13 cellular contexts compared by ENCODE assay signal in genomic region chr15:73930371-73930770, GRCh38. TPM values are rescaled to one million over a fixed set of nuclear protein-coding genes. Genes with fewer than 3 reads are reported as not detected.
DNase-seq lines count a peak whose midpoint lies in the region; ATAC-seq and TF ChIP-seq lines count a peak whose summit lies in the region.
"Had no signal": no experiment of that assay in that cellular context is flagged by ENCODE, and none has a peak within 500 bp of the region (broad histone marks: within the 10 kb centered on the region; RNA-seq: fewer than 3 reads in every experiment).

No MANE protein-coding gene starts in this region.

- DNase-seq in AG09309 (ENCODE audit: low read depth), result no peak
- peak in 1 of 3 donors; percentile 48 for DNase-seq in Peyer's patch
- peak; percentile 96 for DNase-seq in fibroblast of mammary gland (ENCODE audit: low read depth)
- DNase-seq in osteoblast (ENCODE audit: insufficient read length, low spot score, missing footprints), result peak; percentile 96
- DNase-seq in GM23338 (ENCODE audit: low spot score), result no peak
- no peak for DNase-seq in superior temporal gyrus (ENCODE audit: extremely low spot score)
- DNase-seq: COR-L47, NCI-H345, SIG-M5 had no signal

- H3K27me3 Mint-ChIP-seq in GM23338 (ENCODE audit: insufficient read depth, low read depth, poor library complexity), result peaks cover 21% of the 10 kb centered on the region

- H3K27me3 ChIP-seq in Peyer's patch, result no peaks in the 10 kb centered on the region
- no peaks in the 10 kb centered on the region for H3K27me3 ChIP-seq in osteoblast (ENCODE audit: insufficient read depth, low read length)
- H3K27me3 ChIP-seq in GM23338 (ENCODE audit: insufficient read depth), result peaks cover 15% of the 10 kb centered on the region; the same call in 1 of the 2 replicates

- H3K4me3 ChIP-seq in AG09309 (ENCODE audit: control insufficient read depth, low read depth, low read length) (peak overlapping the region; percentile 9; the same call in 1 of the 2 replicates), Peyer's patch (no peak overlapping the region), fibroblast of mammary gland (ENCODE audit: control insufficient read depth, low read depth, low read length) (peak overlapping the region; percentile 81), osteoblast (ENCODE audit: insufficient read depth, low read length) (peak overlapping the region; percentile 87), GM23338 (no peak overlapping the region)

- no peaks in the 10 kb centered on the region for H3K9me3 Mint-ChIP-seq in GM23338

- no peak for TF ChIP-seq POLR2A in Peyer's patch (IDR thresholded peaks at IDR 0.05)

- H4K20me1 ChIP-seq in osteoblast (ENCODE audit: insufficient read depth, low read length) (peaks cover 66% of the 10 kb centered on the region), GM23338 (replicated peaks; ENCODE audit: insufficient read depth) (no peaks in the 10 kb centered on the region)

- H3F3A ChIP-seq in GM23338 (replicated peaks; ENCODE audit: low read depth), result no peaks in the 10 kb centered on the region

- no peak overlapping the region for H3K4me3 Mint-ChIP-seq in GM23338

- no peaks in the 10 kb centered on the region; the same call in 2 of the 3 replicates for H3K36me3 Mint-ChIP-seq in GM23338 (ENCODE audit: low read depth)

- H3K27ac ChIP-seq in Peyer's patch (peak overlapping the region in 3 of 4 donors; percentile 1 to 24 (median 12)), osteoblast (ENCODE audit: low read depth, low read length) (peak overlapping the region; percentile 85), GM23338 (ENCODE audit: low read depth) (no peak overlapping the region)

- H3K9me3 ChIP-seq in Peyer's patch, result peaks cover 0 to 3% (median 0%) of the 10 kb centered on the region in 4 donors
- H3K9me3 ChIP-seq in osteoblast (ENCODE audit: low read depth, low read length), result no peaks in the 10 kb centered on the region

- no peak for TF ChIP-seq CTCF in AG09309 (IDR thresholded peaks at IDR 0.05; ENCODE audit: control insufficient read depth, insufficient read depth, low read depth, low read length, missing control alignments)
- TF ChIP-seq CTCF in Peyer's patch (IDR thresholded peaks at IDR 0.05), result no peak
- no peak for TF ChIP-seq CTCF in fibroblast of mammary gland (conservative IDR thresholded peaks at IDR 0.05; ENCODE audit: control insufficient read depth, insufficient read depth, low read depth, low read length)
- no peak for TF ChIP-seq CTCF in osteoblast (IDR thresholded peaks at IDR 0.05; ENCODE audit: extremely low read depth, low read depth, low read length)
- TF ChIP-seq CTCF in GM23338 (conservative IDR thresholded peaks at IDR 0.05; ENCODE audit: low read depth in 2 of 2), result no peak

- H3K4me1 ChIP-seq in Peyer's patch (peaks cover 0 to 40% (median 9%) of the 10 kb centered on the region in 4 donors), osteoblast (ENCODE audit: insufficient read depth, low read length) (peaks cover 67% of the 10 kb centered on the region), GM23338 (ENCODE audit: insufficient read depth) (peaks cover 11% of the 10 kb centered on the region)

- ATAC-seq in HG02840 (IDR thresholded peaks at IDR 0.05; ENCODE audit: low FRiP score, unreplicated experiment) (no peak), GM23338 (no peak), GM18870 (IDR thresholded peaks at IDR 0.05; ENCODE audit: unreplicated experiment) (no peak)

- H3K79me2 ChIP-seq in osteoblast (ENCODE audit: insufficient read depth, low read length) (peaks cover 97% of the 10 kb centered on the region), GM23338 (replicated peaks; ENCODE audit: insufficient read depth) (no peaks in the 10 kb centered on the region)

- H3K36me3 ChIP-seq in Peyer's patch, result no peaks in the 10 kb centered on the region
- H3K36me3 ChIP-seq in osteoblast (ENCODE audit: insufficient read depth, low read length), result peaks cover 40% of the 10 kb centered on the region
- no peaks in the 10 kb centered on the region for H3K36me3 ChIP-seq in GM23338 (ENCODE audit: insufficient read depth)

- no peak overlapping the region for H3K27ac Mint-ChIP-seq in GM23338

- H3K9me2 ChIP-seq in GM23338 (ENCODE audit: insufficient read depth), result no peaks in the 10 kb centered on the region

- H3K4me2 ChIP-seq in osteoblast (ENCODE audit: insufficient read depth, low read length) (peak overlapping the region; percentile 94), GM23338 (no peak overlapping the region)

- no peak overlapping the region for H2AFZ ChIP-seq in osteoblast (ENCODE audit: low read length)
- H2AFZ ChIP-seq in GM23338, result no peak overlapping the region

- H3K4me1 Mint-ChIP-seq in GM23338, result peaks cover 26% of the 10 kb centered on the region

TF ChIP-seq in GM23338, 12 proteins besides CTCF, POLR2A, EP300 and RAD21:
- TF ChIP-seq ETS1 (IDR thresholded peaks at IDR 0.05) (no peak), JUNB (IDR thresholded peaks at IDR 0.05; ENCODE audit: unreplicated experiment) (no peak), ZNF114 (CRISPR knock-in tag; IDR thresholded peaks at IDR 0.05) (no peak), CREB1 (CRISPR knock-in tag; IDR thresholded peaks at IDR 0.05; ENCODE audit: low read depth) (no peak), ZNF331 (CRISPR knock-in tag; IDR thresholded peaks at IDR 0.05; ENCODE audit: low read depth) (no peak), EZH2 (IDR thresholded peaks at IDR 0.05; ENCODE audit: low read depth, unreplicated experiment) (no peak), STAT1 (IDR thresholded peaks at IDR 0.05; ENCODE audit: unreplicated experiment) (no peak), REST (IDR thresholded peaks at IDR 0.05; ENCODE audit: unreplicated experiment) (no peak), EZH2phosphoT487 (IDR thresholded peaks at IDR 0.05; ENCODE audit: unreplicated experiment) (no peak)
TF ChIP-seq in GM23338: peak in this region for 0.

RNA-seq across cellular contexts. Expression of gene LOXL1, which starts 4.1 kb away (rescaled TPM):
- total RNA-seq in Peyer's patch, result 1 to 10 TPM; 1.8 to 8.3 (median 5.4) TPM
- total RNA-seq in osteoblast, result 246 and 264 TPM in 2 replicates
- total RNA-seq in GM23338 (2014; rRNA removed; shearing (Covaris generic)), result 6.8 and 10.8 TPM in 2 replicates
- 6.9 and 10.3 TPM in 2 replicates for polyA plus RNA-seq in GM23338 (2016; fragmentation: Nextera tagmentation; extraction: Ambion mirVana)

RNA-seq across cellular contexts. Expression of gene TBC1D21, which starts 57.0 kb away (rescaled TPM):
- total RNA-seq in Peyer's patch (not detected), osteoblast (not detected in 2 replicates)
- total RNA-seq in GM23338 (2014; rRNA removed; shearing (Covaris generic)), result not detected in 2 replicates
- not detected in 2 replicates for polyA plus RNA-seq in GM23338 (2016; fragmentation: Nextera tagmentation; extraction: Ambion mirVana)
- total RNA-seq: mononuclear cell had no signal
- polyA plus RNA-seq: adipose tissue had no signal

Comparison
In these comparisons a context has a peak if more than half of its experiments do, and no peak if none do; other contexts are left out.
1. DNase-seq: peak in fibroblast of mammary gland (single experiment) and osteoblast (single experiment); none in AG09309 (single experiment), GM23338 (single experiment) and superior temporal gyrus (single experiment).
2. H3K4me3 ChIP-seq: peak in AG09309 (single experiment), fibroblast of mammary gland (single experiment) and osteoblast (single experiment); none in Peyer's patch (0 of 4) and GM23338 (single experiment).
3. RNA of gene LOXL1, which starts 4.1 kb away (total RNA-seq): 246 to 264 TPM in osteoblast; 6.8 to 10.8 TPM in GM23338 and 1.8 to 8.3 TPM in Peyer's patch; every median in the first group is over 10 times any median in the second.